ENCODE assay signal across 7 cellular contexts in genomic region chr5:76356887-76357286, GRCh38. TPM values are rescaled to one million over a fixed set of nuclear protein-coding genes. Genes with fewer than 3 reads are reported as not detected.
"Had no signal": no experiment of that assay in that cellular context is flagged by ENCODE, and none has a peak within 500 bp of the region (broad histone marks: within the 10 kb centered on the region; RNA-seq: fewer than 3 reads in every experiment).

No MANE protein-coding gene starts in this region.

- H3K9ac ChIP-seq: GM23248 had no signal

- H3K27ac ChIP-seq: GM23248, HL-60 had no signal

- H3K4me3 ChIP-seq: GM23248 had no signal

- DNase-seq: GM23248, GOT3, H7, HCEC 1CT, IMR-90, KBM-7 had no signal

RNA-seq across cellular contexts. Expression of gene IQGAP2, which starts 46.2 kb away (rescaled TPM):
- total RNA-seq: GM23248 had no signal
